Comparison of ENCODE assay signal across 8 cellular contexts in genomic region chr16:68752602-68753001, GRCh38. TPM values are rescaled to one million over a fixed set of nuclear protein-coding genes. Genes with fewer than 3 reads are reported as not detected.
A peak's percentile ranks its signal among the peaks of the same experiment; 100 is the strongest.
DNase-seq lines count a peak whose midpoint lies in the region; ATAC-seq and TF ChIP-seq lines count a peak whose summit lies in the region.

No MANE protein-coding gene starts in this region.

- TF ChIP-seq POLR2A in uterus (IDR thresholded peaks at IDR 0.05) = no peak

- H3K27ac ChIP-seq in uterus = no peak overlapping the region

- H3K27ac Mint-ChIP-seq in activated CD8-positive, alpha-beta T cell treated with anti-CD3 and anti-CD28 coated beads for 36 hours = peak overlapping the region; percentile 85

- H3K4me3 Mint-ChIP-seq in activated CD8-positive, alpha-beta T cell treated with anti-CD3 and anti-CD28 coated beads for 36 hours = no peak overlapping the region

- DNase-seq in stimulated activated CD4-positive, alpha-beta T cell treated with anti-CD3 and anti-CD28 coated beads, Interleukin-15, amount 100 ng/mL, for 24 hours = peak; percentile 69
- DNase-seq in stimulated activated CD4-positive, alpha-beta T cell treated with anti-CD3 and anti-CD28 coated beads, Interleukin-12 subunit alpha, Interleukin-12 subunit beta, amount 100 ng/mL, for 4 hours = no peak
- peak; percentile 88 for DNase-seq in activated CD8-positive, alpha-beta T cell treated with anti-CD3 and anti-CD28 coated beads for 36 hours
- DNase-seq in left lobe of liver (ENCODE audit: low spot score) = no peak
- DNase-seq in uterus = no peak
- no peak for DNase-seq in hepatic stellate cell (ENCODE audit: low spot score)
- DNase-seq in kidney glomerular epithelial cell (lab: John Stamatoyannopoulos, UW) = no peak

- ATAC-seq in activated CD8-positive, alpha-beta T cell treated with anti-CD3 and anti-CD28 coated beads for 36 hours = peak; percentile 81
- ATAC-seq in left lobe of liver (peak; percentile 13), GM19463 (IDR thresholded peaks at IDR 0.05; ENCODE audit: unreplicated experiment) (no peak)

- H3K9me3 ChIP-seq in uterus = no peaks in the 10 kb centered on the region

- peaks cover 3% of the 10 kb centered on the region for H3K27me3 Mint-ChIP-seq in activated CD8-positive, alpha-beta T cell treated with anti-CD3 and anti-CD28 coated beads for 36 hours

- H3K4me3 ChIP-seq in uterus = no peak overlapping the region

- H3K36me3 Mint-ChIP-seq in activated CD8-positive, alpha-beta T cell treated with anti-CD3 and anti-CD28 coated beads for 36 hours (ENCODE audit: low read depth) = no peaks in the 10 kb centered on the region

- POLR2A ChIA-PET in activated CD8-positive, alpha-beta T cell treated with anti-CD3 and anti-CD28 coated beads for 36 hours (lab: Charles Lee) = interaction anchor here (0.8 to 1.5 kb wide), 3 partner anchors 16 to 93 kb away, joined by 3 to 7 read pairs (median 3); partner anchors contain the start of genes CDH1 and TANGO6

- CTCF ChIA-PET in activated CD8-positive, alpha-beta T cell treated with anti-CD3 and anti-CD28 coated beads for 36 hours (lab: Charles Lee) = no interaction called here

- peaks cover 38% of the 10 kb centered on the region for H3K4me1 Mint-ChIP-seq in activated CD8-positive, alpha-beta T cell treated with anti-CD3 and anti-CD28 coated beads for 36 hours (ENCODE audit: low read depth)

- H3K9me3 Mint-ChIP-seq in activated CD8-positive, alpha-beta T cell treated with anti-CD3 and anti-CD28 coated beads for 36 hours = no peaks in the 10 kb centered on the region

- TF ChIP-seq CTCF in activated CD8-positive, alpha-beta T cell treated with anti-CD3 and anti-CD28 coated beads for 36 hours (IDR thresholded peaks at IDR 0.05) = no peak
- no peak for TF ChIP-seq CTCF in uterus (IDR thresholded peaks at IDR 0.05)

- no peaks in the 10 kb centered on the region for H3K4me1 ChIP-seq in uterus

- no peaks in the 10 kb centered on the region for H3K27me3 ChIP-seq in uterus

- intact Hi-C loops in activated CD8-positive, alpha-beta T cell treated with anti-CD3 and anti-CD28 coated beads for 36 hours (cut with micrococcal nuclease) = no loop called here
- intact Hi-C loops in uterus (cut with DNase I; ENCODE audit: low total_unique reads) = no loop called here

- H3K36me3 ChIP-seq in uterus = no peaks in the 10 kb centered on the region

RNA-seq across cellular contexts. Expression of gene CDH1, which starts 15.5 kb away (rescaled TPM):
- under 1 TPM; 0.16 to 0.54 TPM for total RNA-seq in activated CD8-positive, alpha-beta T cell treated with anti-CD3 and anti-CD28 coated beads for 36 hours
- total RNA-seq in left lobe of liver (115 TPM), uterus (10 to 100 TPM in 1 of 4 donors, 1 to 10 TPM in 2, under 1 TPM in 1; 0.26 to 30.0 (median 2.6) TPM)

Comparison
In these comparisons a context has a peak if more than half of its experiments do, and no peak if none do; other contexts are left out.
1. DNase-seq: peak in stimulated activated CD4-positive, alpha-beta T cell treated with anti-CD3 and anti-CD28 coated beads, Interleukin-15, amount 100 ng/mL, for 24 hours (single experiment) and activated CD8-positive, alpha-beta T cell treated with anti-CD3 and anti-CD28 coated beads for 36 hours (single experiment); none in stimulated activated CD4-positive, alpha-beta T cell treated with anti-CD3 and anti-CD28 coated beads, Interleukin-12 subunit alpha, Interleukin-12 subunit beta, amount 100 ng/mL, for 4 hours (single experiment), left lobe of liver (single experiment), uterus (0 of 2), hepatic stellate cell (single experiment) and kidney glomerular epithelial cell (single experiment).